In genomic region chr3:13550791-13551360, GRCh38 we compare ENCODE assay signal across 15 cellular contexts. TPM values are rescaled to one million over a fixed set of nuclear protein-coding genes. Genes with fewer than 3 reads are reported as not detected.
DNase-seq lines count a peak whose midpoint lies in the region; ATAC-seq and TF ChIP-seq lines count a peak whose summit lies in the region.
"Had no signal": no experiment of that assay in that cellular context is flagged by ENCODE, and none has a peak within 500 bp of the region (broad histone marks: within the 10 kb centered on the region; RNA-seq: fewer than 3 reads in every experiment).

No MANE protein-coding gene starts in this region.

- H3K4me1 ChIP-seq in BLaER1 = peaks cover 70% of the 10 kb centered on the region
- peaks cover 0 to 76% (median 20%) of the 10 kb centered on the region in 3 donors for H3K4me1 ChIP-seq in gastroesophageal sphincter
- H3K4me1 ChIP-seq in gastrocnemius medialis = no peaks in the 10 kb centered on the region

- intact Hi-C loops in gastrocnemius medialis (cut with DNase I; ENCODE audit: low total_unique reads) = no loop called here

- H3K27me3 ChIP-seq in BLaER1 (peaks cover 20% of the 10 kb centered on the region), gastroesophageal sphincter (peaks cover 60% of the 10 kb centered on the region), gastrocnemius medialis (peaks cover 9 to 24% (median 12%) of the 10 kb centered on the region in 3 donors)

- no peak for ATAC-seq in gastroesophageal sphincter
- no peak for ATAC-seq in gastrocnemius medialis
- ATAC-seq: activated CD4-positive, CD25-positive, alpha-beta regulatory T cell treated with anti-CD3 and anti-CD28 coated beads, Interleukin-2, amount 50 U/mL, for 24 hours had no signal

- peak overlapping the region; percentile 79 for H3K4me2 ChIP-seq in BLaER1

- TF ChIP-seq EP300 in gastroesophageal sphincter (IDR thresholded peaks at IDR 0.05) = no peak

- peaks cover 20% of the 10 kb centered on the region; the same call in 1 of the 2 replicates for H4K20me1 ChIP-seq in BLaER1

- H3K9me3 ChIP-seq in BLaER1 = no peaks in the 10 kb centered on the region
- no peaks in the 10 kb centered on the region for H3K9me3 ChIP-seq in gastroesophageal sphincter
- no peaks in the 10 kb centered on the region for H3K9me3 ChIP-seq in gastrocnemius medialis

- H3K36me3 ChIP-seq in BLaER1 (no peaks in the 10 kb centered on the region), gastroesophageal sphincter (no peaks in the 10 kb centered on the region), gastrocnemius medialis (no peaks in the 10 kb centered on the region)

- no peak for TF ChIP-seq CTCF in VCaP (conservative IDR thresholded peaks at IDR 0.05)
- TF ChIP-seq CTCF in gastroesophageal sphincter (IDR thresholded peaks at IDR 0.05) = no peak
- no peak for TF ChIP-seq CTCF in gastrocnemius medialis (IDR thresholded peaks at IDR 0.05 in 4 of 5, conservative IDR thresholded peaks at IDR 0.05 in 1 of 5)

- WGBS in gastroesophageal sphincter (ENCODE audit: low coverage in 1 of 2), 2 donors = 62 to 80% methylated on average over 1 to 6 of the region's 13 CpGs

- H3K4me3 ChIP-seq in BLaER1 (no peak overlapping the region), gastroesophageal sphincter (peak overlapping the region in 1 of 2 donors; percentile 60), gastrocnemius medialis (peak overlapping the region in 3 of 4 donors; percentile 0 to 44 (median 25))

- H3K9ac ChIP-seq in BLaER1 = no peak overlapping the region

- in situ Hi-C loops in gastrocnemius medialis (cut with MboI; ENCODE audit: low sequenced_read_pairs in 4 of 4) (no loop called here), G401 (cut with HindIII; ENCODE audit: low sequenced_read_pairs) (no loop called here)

- DNase-seq in gastrocnemius medialis = no peak
- DNase-seq in G401 (ENCODE audit: low spot score) = no peak
- no peak for DNase-seq in OCI-M1 (lab: John Stamatoyannopoulos, UW)
- DNase-seq in SKM-1 (lab: John Stamatoyannopoulos, UW; ENCODE audit: unreplicated experiment) = no peak
- DNase-seq in substantia nigra (lab: John Stamatoyannopoulos, UW) = no peak
- DNase-seq: amniotic stem cell, cerebellar nuclear complex, IMR-90, NCI-H2029 treated with DMSO at 0.1 percent for 48 hours had no signal

- H3K27ac ChIP-seq in BLaER1 (peak overlapping the region; percentile 7; the same call in 1 of the 2 replicates), VCaP (peak overlapping the region; percentile 70; the same call in 1 of the 2 replicates), gastroesophageal sphincter (peak overlapping the region in 3 of 4 donors; percentile 76 to 80 (median 79)), gastrocnemius medialis (peak overlapping the region; percentile 37 to 67 (median 62)), substantia nigra (ENCODE audit: low read depth, low read length, poor library complexity, severe bottlenecking) (no peak overlapping the region)

- no peak for TF ChIP-seq POLR2A in gastroesophageal sphincter (IDR thresholded peaks at IDR 0.05)
- no peak for TF ChIP-seq POLR2A in gastrocnemius medialis (IDR thresholded peaks at IDR 0.05)

RNA-seq across cellular contexts. Expression of gene FBLN2, which starts 2.0 kb away (rescaled TPM):
- total RNA-seq in gastroesophageal sphincter = 100 to 1,000 TPM in 3 of 4 donors, 10 to 100 TPM in 1; 85.9 to 187 (median 117) TPM
- 10 to 100 TPM; 28.9 to 45.7 (median 34.0) TPM for total RNA-seq in gastrocnemius medialis
- total RNA-seq in G401 (2014; rRNA removed; shearing (Covaris generic)) = 2.4 and 5.0 TPM in 2 replicates
- total RNA-seq: activated T-helper 2 cell treated with anti-CD3 and anti-CD28 coated beads, Interferon-gamma antibody, Interleukin-2, Interleukin-4, amounts not matched to agents 10 μg/mL and 5 μg/mL and 100 μg/mL, durations not matched to agents 14 hours and 24 hours and 36 hours; NCI-H460 had no signal
